Comparison of ENCODE assay signal across 8 cellular contexts in the genomic region with DNA sequence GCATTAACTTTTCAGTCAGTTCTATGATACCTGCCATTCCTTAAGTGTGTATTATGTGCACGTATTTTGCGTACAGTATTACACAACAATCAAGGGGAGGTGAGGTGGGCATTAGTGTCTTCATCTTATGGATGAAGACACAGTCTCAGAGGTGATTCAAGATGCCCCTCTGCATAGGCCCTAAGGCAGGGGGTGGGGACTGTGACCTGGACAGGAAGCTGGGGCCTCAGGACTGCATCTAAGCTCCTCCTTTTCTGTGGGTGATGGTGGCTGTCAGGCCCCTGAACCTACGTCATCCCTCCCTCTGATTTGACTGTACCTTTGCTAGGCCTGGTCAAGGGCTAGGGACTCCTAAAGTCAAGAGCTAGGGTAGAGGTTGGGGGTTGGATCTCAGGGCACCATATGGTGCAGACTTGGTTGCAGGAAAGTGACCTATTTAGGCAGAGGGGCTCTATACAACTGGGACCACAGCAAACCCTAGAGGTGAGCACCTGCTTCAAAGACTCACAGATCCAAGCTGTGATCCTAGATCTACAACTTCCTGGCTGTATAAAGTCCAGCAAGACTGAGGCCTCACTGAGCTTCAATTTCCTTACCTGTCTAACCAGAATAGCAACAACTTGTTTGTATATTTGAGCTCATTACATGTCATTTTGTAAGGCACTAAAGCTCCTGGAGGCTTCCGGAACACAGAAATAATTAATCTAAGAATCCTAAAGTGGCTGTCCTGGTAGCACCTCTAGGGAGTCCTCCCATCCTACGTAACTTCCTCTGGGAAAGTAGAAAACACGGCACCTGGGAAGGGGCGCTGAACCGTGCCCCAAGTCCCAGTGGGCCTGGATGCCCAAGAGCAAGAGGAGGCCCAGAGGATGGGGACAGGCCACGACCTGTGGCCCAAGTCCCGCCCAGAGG. TPM values are rescaled to one million over a fixed set of nuclear protein-coding genes. Genes with fewer than 3 reads are reported as not detected.
DNase-seq lines count a peak whose midpoint lies in the region; ATAC-seq and TF ChIP-seq lines count a peak whose summit lies in the region.

No MANE protein-coding gene starts in this region.

- H3K9ac ChIP-seq in DND-41 (ENCODE audit: low read depth, low read length) (peak overlapping the region; percentile 89), mesendoderm (ENCODE audit: low read length) (peak overlapping the region; percentile 90)

- H3K23ac ChIP-seq in mesendoderm (ENCODE audit: low read length) = no peak overlapping the region

- H3K4me1 ChIP-seq in DND-41 (ENCODE audit: insufficient read depth, low read length) (peaks cover 41% of the 10 kb centered on the region), mesendoderm (ENCODE audit: control insufficient read depth, low read depth, low read length) (peaks cover 36% of the 10 kb centered on the region)

- H3K4me3 ChIP-seq in DND-41 (ENCODE audit: low read depth in 1 of 2, low read length in 2 of 2) (peak overlapping the region; percentile 86 to 97; a peak in 3 of 4 replicates), mesendoderm (ENCODE audit: low read length) (no peak overlapping the region)

- peaks cover 53% of the 10 kb centered on the region for H3K4me1 Mint-ChIP-seq in brain

- peak overlapping the region; percentile 11 for H2AK5ac ChIP-seq in mesendoderm (ENCODE audit: low read length)

- H3K27ac Mint-ChIP-seq in brain = peak overlapping the region; percentile 69 to 89 (median 73)

- H3K9me3 ChIP-seq in DND-41 (ENCODE audit: insufficient read depth, low read length, severe bottlenecking) = no peaks in the 10 kb centered on the region
- no peaks in the 10 kb centered on the region for H3K9me3 ChIP-seq in KOPT-K1 (ENCODE audit: insufficient read depth, low read length, poor library complexity, severe bottlenecking)

- H2BK15ac ChIP-seq in mesendoderm (replicated peaks; ENCODE audit: low read depth) = no peak overlapping the region

- H3K27ac ChIP-seq in DND-41 (ENCODE audit: low read length) = peak overlapping the region; percentile 86
- peak overlapping the region; percentile 70 for H3K27ac ChIP-seq in KOPT-K1 (ENCODE audit: low read depth, low read length, poor library complexity, severe bottlenecking)
- H3K27ac ChIP-seq in mesendoderm (ENCODE audit: low read depth, low read length) = peak overlapping the region; percentile 92

- no peak overlapping the region for H2BK120ac ChIP-seq in mesendoderm (ENCODE audit: low read depth, low read length)

- no peaks in the 10 kb centered on the region for H3K36me3 Mint-ChIP-seq in brain

- H3K4me2 ChIP-seq in DND-41 (ENCODE audit: insufficient read depth, low read length) (peak overlapping the region; percentile 95), mesendoderm (ENCODE audit: low read length) (peak overlapping the region; percentile 66)

- H2AFZ ChIP-seq in DND-41 (ENCODE audit: low read depth, low read length) = peak overlapping the region; percentile 98

- peak overlapping the region; percentile 95 for H2BK5ac ChIP-seq in mesendoderm (ENCODE audit: low read length)

- H3K4me3 Mint-ChIP-seq in brain = peak overlapping the region; percentile 62 to 99 (median 79)

- peaks cover 25% of the 10 kb centered on the region for H4K20me1 ChIP-seq in DND-41 (ENCODE audit: insufficient read depth, low read length)

- no peak overlapping the region for H4K8ac ChIP-seq in mesendoderm (ENCODE audit: low read depth, low read length)

- H3K4ac ChIP-seq in mesendoderm (ENCODE audit: low read depth, low read length) = peak overlapping the region; percentile 74

- H3K56ac ChIP-seq in mesendoderm (ENCODE audit: low read length) = peak overlapping the region; percentile 95

- no peak for DNase-seq in DND-41
- peak; percentile 87 for DNase-seq in mesendoderm
- DNase-seq in kidney tubule cell (ENCODE audit: low spot score) = no peak
- DNase-seq in hepatic stellate cell (ENCODE audit: low spot score) = no peak
- DNase-seq in stimulated activated naive CD4-positive, alpha-beta T cell treated with Interleukin-2 at 50 U/mL for 16 hours (lab: John Stamatoyannopoulos, UW) = no peak

- H3K27me3 Mint-ChIP-seq in brain = peaks cover 10% of the 10 kb centered on the region

- H3K18ac ChIP-seq in mesendoderm (ENCODE audit: low read length) = peak overlapping the region; percentile 94

- peaks cover 7% of the 10 kb centered on the region for H3K79me1 ChIP-seq in mesendoderm (ENCODE audit: low read length)

- TF ChIP-seq CTCF in DND-41 (IDR thresholded peaks at IDR 0.05; ENCODE audit: borderline replicate concordance, extremely low read depth, low read length, poor library complexity, severe bottlenecking) = peak; percentile 4
- TF ChIP-seq CTCF in brain (conservative IDR thresholded peaks at IDR 0.05) = no peak

- ATAC-seq in DND-41 (ENCODE audit: insufficient read depth, low read depth) = no peak
- peak; percentile 55 for ATAC-seq in GM21367 (IDR thresholded peaks at IDR 0.05; ENCODE audit: unreplicated experiment)

- WGBS in mesendoderm (ENCODE audit: extremely low coverage, insufficient coverage, low lambda C conversion rate) = no CpG with 5 or more reads among the region's 10 CpGs

- peaks cover 11% of the 10 kb centered on the region; the same call in 1 of the 2 replicates for H3K36me3 ChIP-seq in DND-41 (ENCODE audit: insufficient read depth, low read length)
- H3K36me3 ChIP-seq in KOPT-K1 (ENCODE audit: insufficient read depth, low read length) = no peaks in the 10 kb centered on the region
- no peaks in the 10 kb centered on the region for H3K36me3 ChIP-seq in mesendoderm (ENCODE audit: control insufficient read depth, insufficient read depth, low read length)

- H3K79me2 ChIP-seq in DND-41 (ENCODE audit: insufficient read depth, low read length) = peaks cover 38% of the 10 kb centered on the region
- H3K79me2 ChIP-seq in mesendoderm (ENCODE audit: control insufficient read depth, insufficient read depth, low read length) = peaks cover 37% of the 10 kb centered on the region

- H3K9me3 Mint-ChIP-seq in brain = peaks cover 0 to 6% (median 0%) of the 10 kb centered on the region in 5 experiments

- no peak overlapping the region for H4K5ac ChIP-seq in mesendoderm (ENCODE audit: low read length)

- H3K27me3 ChIP-seq in DND-41 (ENCODE audit: insufficient read depth, low read length, poor library complexity) (no peaks in the 10 kb centered on the region), mesendoderm (ENCODE audit: insufficient read depth, low read length, poor library complexity) (no peaks in the 10 kb centered on the region)

RNA-seq across cellular contexts. Expression of gene HK1, which starts 39.1 kb away (rescaled TPM):
- polyA plus RNA-seq in brain (ENCODE audit: insufficient read depth, low read depth, low replicate concordance) = 116 TPM
- 114 TPM for polyA plus RNA-seq in mesendoderm (2013, experiment 1 of 2)
- 114 TPM for polyA plus RNA-seq in mesendoderm (2013, experiment 2 of 2)
